In the genomic region with DNA sequence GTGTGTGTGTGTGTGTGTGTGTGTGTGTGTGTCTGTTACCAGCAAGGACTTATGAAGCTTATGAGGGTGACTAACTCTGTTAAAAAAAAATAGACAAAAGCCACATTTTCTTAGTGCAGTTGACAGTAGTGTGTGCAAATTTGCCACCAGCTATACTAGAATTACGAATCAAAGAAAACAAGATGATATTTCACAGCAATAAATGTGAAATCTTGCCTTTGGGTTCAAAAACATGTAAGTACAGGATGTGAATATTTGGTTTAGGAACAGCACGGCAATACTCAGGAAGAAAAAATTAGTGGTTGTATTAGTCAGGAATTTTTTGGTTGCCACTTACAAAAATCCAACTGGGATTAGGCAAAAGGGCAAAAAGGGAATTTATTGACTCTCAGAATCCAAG, we compare ENCODE assay signal across 19 cellular contexts.
A peak's percentile ranks its signal among the peaks of the same experiment; 100 is the strongest.
DNase-seq lines count a peak whose midpoint lies in the region; ATAC-seq, FAIRE-seq and TF ChIP-seq lines count a peak whose summit lies in the region.
"Had no signal": no experiment of that assay in that cellular context is flagged by ENCODE, and none has a peak within 500 bp of the region (broad histone marks: within the 10 kb centered on the region; RNA-seq: fewer than 3 reads in every experiment).

No MANE protein-coding gene starts in this region.

- no peak overlapping the region for H3K9ac ChIP-seq in keratinocyte (ENCODE audit: control insufficient read depth, extremely low read depth, insufficient read depth, low read length)
- H3K9ac ChIP-seq in smooth muscle cell (ENCODE audit: low read depth) = no peak overlapping the region

- no peak overlapping the region for H3K27ac Mint-ChIP-seq in activated CD8-positive, alpha-beta memory T cell treated with anti-CD3 and anti-CD28 coated beads, Interleukin-2, amount 10 ng/mL, durations not matched to agents 7 days and 5 days
- H3K27ac Mint-ChIP-seq: GM23338 had no signal

- H3K9me3 ChIP-seq in keratinocyte (ENCODE audit: control insufficient read depth, low read depth, low read length) (no peaks in the 10 kb centered on the region), smooth muscle cell (replicated peaks; ENCODE audit: low read depth) (no peaks in the 10 kb centered on the region)

- H3K27me3 Mint-ChIP-seq in activated CD8-positive, alpha-beta memory T cell treated with anti-CD3 and anti-CD28 coated beads, Interleukin-2, amount 10 ng/mL, durations not matched to agents 7 days and 5 days = no peaks in the 10 kb centered on the region

- CTCF ChIA-PET in activated CD8-positive, alpha-beta memory T cell treated with anti-CD3 and anti-CD28 coated beads, Interleukin-2, amount 10 ng/mL, durations not matched to agents 7 days and 5 days (lab: Charles Lee) = no interaction called here

- H3K4me2 ChIP-seq in keratinocyte (ENCODE audit: control insufficient read depth, extremely low read depth, insufficient read depth, low read depth, low read length) (peak overlapping the region; percentile 17), smooth muscle cell (no peak overlapping the region)
- H3K4me2 ChIP-seq: GM23338 had no signal

- no peak overlapping the region for H3K4me3 ChIP-seq in keratinocyte (ENCODE audit: control insufficient read depth in 2 of 3, extremely low read depth in 1 of 3, insufficient read depth in 2 of 3, low read depth in 1 of 3, low read length in 3 of 3)
- H3K4me3 ChIP-seq in smooth muscle cell = no peak overlapping the region
- H3K4me3 ChIP-seq: GM23338 had no signal

- TF ChIP-seq CTCF in keratinocyte (optimal IDR thresholded peaks at IDR 0.05 in 1 of 3, IDR thresholded peaks at IDR 0.05 in 1 of 3, conservative IDR thresholded peaks at IDR 0.05 in 1 of 3; ENCODE audit: extremely low read depth in 1 of 3, insufficient read depth in 2 of 3, low read length in 3 of 3) = no peak
- TF ChIP-seq CTCF in smooth muscle cell (IDR thresholded peaks at IDR 0.05; ENCODE audit: borderline replicate concordance, insufficient read depth, poor library complexity, severe bottlenecking) = no peak

- H3K36me3 Mint-ChIP-seq in activated CD8-positive, alpha-beta memory T cell treated with anti-CD3 and anti-CD28 coated beads, Interleukin-2, amount 10 ng/mL, durations not matched to agents 7 days and 5 days = no peaks in the 10 kb centered on the region

- 53% methylated on average over 2 of the region's 2 CpGs for WGBS in smooth muscle cell (ENCODE audit: low lambda C conversion rate)

- FAIRE-seq in keratinocyte (lab: Jason Lieb, UNC) = no peak
- FAIRE-seq: A204.1 had no signal

- H3K4me1 ChIP-seq in keratinocyte (ENCODE audit: control insufficient read depth, extremely low read depth, insufficient read depth, low read length) = peaks cover 10% of the 10 kb centered on the region
- H3K4me1 ChIP-seq in smooth muscle cell (ENCODE audit: low read depth) = no peaks in the 10 kb centered on the region

- dilution Hi-C loops in keratinocyte (cut with MboI; ENCODE audit: extremely low pct_ligation_motif_present, low sequenced_read_pairs) = no loop called here

- no peaks in the 10 kb centered on the region for H3K79me2 ChIP-seq in keratinocyte (ENCODE audit: control insufficient read depth, insufficient read depth, low read length)
- no peaks in the 10 kb centered on the region for H3K79me2 ChIP-seq in smooth muscle cell (ENCODE audit: low read depth)

- H3K27me3 ChIP-seq in keratinocyte (ENCODE audit: control insufficient read depth, extremely low read depth, insufficient read depth, low read length) = no peaks in the 10 kb centered on the region
- H3K27me3 ChIP-seq in smooth muscle cell (ENCODE audit: low read depth) = no peaks in the 10 kb centered on the region

- H2AFZ ChIP-seq in keratinocyte (ENCODE audit: control insufficient read depth, low read length) (no peak overlapping the region), smooth muscle cell (ENCODE audit: low read depth) (no peak overlapping the region)
- H2AFZ ChIP-seq: GM23338 had no signal

- DNase-seq in AG20443 (ENCODE audit: low spot score) (peak; percentile 35), LHCN-M2 (ENCODE audit: low read depth) (peak; percentile 79), dedifferentiated amniotic fluid mesenchymal stem cell (ENCODE audit: extremely low spot score) (peak; percentile 22), keratinocyte (ENCODE audit: low read depth, low spot score) (peak; percentile 30), HuH-7 (ENCODE audit: low spot score) (no peak), smooth muscle cell (lab: John Stamatoyannopoulos, UW; ENCODE audit: unreplicated experiment) (no peak)
- DNase-seq in activated CD8-positive, alpha-beta memory T cell treated with anti-CD3 and anti-CD28 coated beads, Interleukin-2, amount 10 ng/mL, durations not matched to agents 7 days and 5 days = no peak
- DNase-seq: COR-L47, DMS153, KG1, NCI-H1048, NCI-H1436 treated with DMSO at 0.1 percent for 48 hours, NCI-H2081 treated with DMSO at 0.1 percent for 48 hours, NCI-H510A treated with DMSO at 0.1 percent for 48 hours, NCI-H82 had no signal

- no peak overlapping the region for H3K27ac ChIP-seq in keratinocyte (ENCODE audit: control insufficient read depth, insufficient read depth, low read length)
- no peak overlapping the region for H3K27ac ChIP-seq in smooth muscle cell (ENCODE audit: low read depth)
- H3K27ac ChIP-seq: C4-2B had no signal

- no peaks in the 10 kb centered on the region for H3F3A ChIP-seq in smooth muscle cell (ENCODE audit: low read depth)

- ATAC-seq in activated CD8-positive, alpha-beta memory T cell treated with anti-CD3 and anti-CD28 coated beads, Interleukin-2, amount 10 ng/mL, durations not matched to agents 7 days and 5 days = no peak
- no peak for ATAC-seq in GM21717 (IDR thresholded peaks at IDR 0.05; ENCODE audit: unreplicated experiment)
- ATAC-seq: GM23338 had no signal

- H3K4me3 Mint-ChIP-seq in activated CD8-positive, alpha-beta memory T cell treated with anti-CD3 and anti-CD28 coated beads, Interleukin-2, amount 10 ng/mL, durations not matched to agents 7 days and 5 days = no peak overlapping the region
- H3K4me3 Mint-ChIP-seq: GM23338 had no signal

- no peaks in the 10 kb centered on the region for H4K20me1 ChIP-seq in keratinocyte (ENCODE audit: control insufficient read depth, extremely low read depth, insufficient read depth, low read length)
- H4K20me1 ChIP-seq in smooth muscle cell (ENCODE audit: low read depth) = no peaks in the 10 kb centered on the region

- H3K9me1 ChIP-seq in keratinocyte (ENCODE audit: control insufficient read depth, extremely low read depth, insufficient read depth, low read length) = no peaks in the 10 kb centered on the region

- H3K36me3 ChIP-seq in keratinocyte (ENCODE audit: control insufficient read depth in 2 of 2, extremely low read depth in 1 of 2, insufficient read depth in 2 of 2, low read length in 2 of 2) (no peaks in the 10 kb centered on the region), smooth muscle cell (ENCODE audit: low read depth) (no peaks in the 10 kb centered on the region)

- no peaks in the 10 kb centered on the region for H3K9me3 Mint-ChIP-seq in activated CD8-positive, alpha-beta memory T cell treated with anti-CD3 and anti-CD28 coated beads, Interleukin-2, amount 10 ng/mL, durations not matched to agents 7 days and 5 days (ENCODE audit: low read depth)

- no peaks in the 10 kb centered on the region for H3K4me1 Mint-ChIP-seq in activated CD8-positive, alpha-beta memory T cell treated with anti-CD3 and anti-CD28 coated beads, Interleukin-2, amount 10 ng/mL, durations not matched to agents 7 days and 5 days
- H3K4me1 Mint-ChIP-seq: GM23338 had no signal

Comparison
In these comparisons a context has a peak if more than half of its experiments do, and no peak if none do; other contexts are left out.
1. DNase-seq: peak in AG20443 (single experiment), LHCN-M2 (single experiment), dedifferentiated amniotic fluid mesenchymal stem cell (single experiment) and keratinocyte (single experiment); none in activated CD8-positive, alpha-beta memory T cell treated with anti-CD3 and anti-CD28 coated beads, Interleukin-2, amount 10 ng/mL, durations not matched to agents 7 days and 5 days (single experiment), HuH-7 (single experiment) and smooth muscle cell (single experiment).